8 cellular contexts compared by ENCODE assay signal in the genomic region with DNA sequence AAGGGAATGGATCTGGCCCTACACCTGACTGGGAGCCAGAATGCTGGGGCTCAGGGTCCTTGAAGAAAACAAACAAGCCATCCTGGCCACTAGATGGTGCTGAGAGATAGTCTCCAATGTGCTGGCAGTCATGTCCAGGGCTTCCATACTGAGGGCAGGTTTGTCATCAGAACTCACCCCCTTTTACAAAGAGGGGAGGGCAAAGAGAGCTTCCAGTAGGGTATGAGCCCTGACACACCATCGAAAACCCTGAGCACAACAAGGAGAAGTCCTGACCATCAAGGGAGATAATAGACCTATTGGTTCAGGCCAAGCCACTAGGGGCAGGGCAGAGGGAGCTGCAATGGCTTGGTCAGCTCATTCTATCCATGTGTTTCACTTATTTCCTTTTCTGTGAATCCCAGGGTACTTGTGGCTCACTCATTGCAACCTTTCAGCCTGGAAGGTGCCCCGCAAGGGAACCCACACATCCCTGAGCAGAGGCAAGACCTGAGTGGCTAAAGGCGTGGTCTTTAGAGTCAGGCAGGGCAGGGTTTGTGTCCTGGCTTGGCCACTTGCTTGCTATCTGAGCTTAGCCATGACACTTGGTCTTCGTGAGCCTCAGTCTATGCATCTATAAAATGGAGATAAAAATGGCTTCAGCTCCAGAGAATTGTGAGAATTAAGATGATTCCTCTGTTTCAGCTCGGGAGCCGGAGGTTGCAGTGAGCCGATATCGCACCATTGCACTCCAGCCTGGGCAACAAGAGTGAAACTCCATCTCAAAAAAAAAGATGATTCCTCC. TPM values are rescaled to one million over a fixed set of nuclear protein-coding genes. Genes with fewer than 3 reads are reported as not detected.
DNase-seq lines count a peak whose midpoint lies in the region; ATAC-seq, FAIRE-seq and TF ChIP-seq lines count a peak whose summit lies in the region.

No MANE protein-coding gene starts in this region.

- intact Hi-C loops in activated naive CD4-positive, alpha-beta T cell treated with anti-CD3 and anti-CD28 coated beads for 36 hours (cut with micrococcal nuclease): loop anchor here (1.0 kb wide), 4 partner anchors 44 to 177 kb away; no protein-coding TSS in a partner anchor
- intact Hi-C loops in pancreas (cut with DNase I): no loop called here

- no peaks in the 10 kb centered on the region for H3K36me3 ChIP-seq in pancreas

- no peak for FAIRE-seq in pancreas (lab: Jason Lieb, UNC)

- H3K27me3 Mint-ChIP-seq in activated naive CD4-positive, alpha-beta T cell treated with anti-CD3 and anti-CD28 coated beads for 36 hours (ENCODE audit: low read depth): peaks cover 14% of the 10 kb centered on the region

- peak; percentile 18 to 77 (median 56) for TF ChIP-seq CTCF in pancreas (IDR thresholded peaks at IDR 0.05)

- ATAC-seq in pancreas (peak; percentile 85 to 96 (median 92)), GM18517 (IDR thresholded peaks at IDR 0.05; ENCODE audit: unreplicated experiment) (no peak)

- H3K4me3 ChIP-seq in pancreas: no peak overlapping the region

- H3K27me3 ChIP-seq in pancreas: no peaks in the 10 kb centered on the region

- POLR2A ChIA-PET in HEK293T (lab: Yijun Ruan, JAX): interaction anchor here (0.8 to 3.0 kb wide), 3 partner anchors 10 to 73 kb away, joined by 3 to 12 read pairs (median 3); a partner anchor contains a TSS

- CTCF ChIA-PET in HEK293T (lab: Yijun Ruan, JAX): interaction anchor here (0.6 to 3.1 kb wide), 35 partner anchors 11 to 177 kb away, joined by 3 to 39 read pairs (median 5); a partner anchor contains a TSS
- CTCF ChIA-PET in activated naive CD4-positive, alpha-beta T cell treated with anti-CD3 and anti-CD28 coated beads for 36 hours (lab: Charles Lee): interaction anchor here (0.6 to 9.1 kb wide), 37 partner anchors 9 to 205 kb away, joined by 3 to 121 read pairs (median 5); a partner anchor contains a TSS

- H3K36me3 Mint-ChIP-seq in activated naive CD4-positive, alpha-beta T cell treated with anti-CD3 and anti-CD28 coated beads for 36 hours (ENCODE audit: low read depth): no peaks in the 10 kb centered on the region

- H3K9me3 Mint-ChIP-seq in activated naive CD4-positive, alpha-beta T cell treated with anti-CD3 and anti-CD28 coated beads for 36 hours: no peaks in the 10 kb centered on the region

- H3K27ac Mint-ChIP-seq in activated naive CD4-positive, alpha-beta T cell treated with anti-CD3 and anti-CD28 coated beads for 36 hours: no peak overlapping the region

- no peaks in the 10 kb centered on the region for H3K4me1 Mint-ChIP-seq in activated naive CD4-positive, alpha-beta T cell treated with anti-CD3 and anti-CD28 coated beads for 36 hours (ENCODE audit: low read depth)

- no peaks in the 10 kb centered on the region for H3K9me3 ChIP-seq in pancreas

- peak; percentile 21 for DNase-seq in DMS153 (lab: John Stamatoyannopoulos, UW)
- peak; percentile 63 for DNase-seq in HEK293T (ENCODE audit: extremely low spot score)
- peak; percentile 43 to 74 for DNase-seq in NCI-H526 (lab: John Stamatoyannopoulos, UW)
- peak; percentile 67 for DNase-seq in activated naive CD4-positive, alpha-beta T cell treated with anti-CD3 and anti-CD28 coated beads for 36 hours
- peak; percentile 60 for DNase-seq in glomerular visceral epithelial cell (ENCODE audit: extremely low spot score)
- DNase-seq in pancreas: peak in 3 of 6 donors; percentile 39 to 66 (median 54)
- no peak for DNase-seq in activated CD4-positive, CD25-positive, alpha-beta regulatory T cell treated with anti-CD3 and anti-CD28 coated beads, Interleukin-2, amount 50 U/mL, for 72 hours

- H3K4me1 ChIP-seq in pancreas: no peaks in the 10 kb centered on the region

- no peak overlapping the region for H3K27ac ChIP-seq in pancreas

- no peak overlapping the region for H3K4me3 Mint-ChIP-seq in activated naive CD4-positive, alpha-beta T cell treated with anti-CD3 and anti-CD28 coated beads for 36 hours

- WGBS in pancreas, 2 donors: 76 to 82% methylated on average over 8 of the region's 8 CpGs

TF ChIP-seq in HEK293T, 16 proteins besides CTCF, POLR2A, EP300 and RAD21:
- TF ChIP-seq TARDBP (IDR thresholded peaks at IDR 0.05) (no peak), HDGF (IDR thresholded peaks at IDR 0.05; ENCODE audit: borderline replicate concordance) (0 out of 2 replicates have a peak, but pooled peaks have one; percentile 68)

RNA-seq across cellular contexts. Expression of a gene that starts 6.2 kb away (rescaled TPM):
- total RNA-seq in activated naive CD4-positive, alpha-beta T cell treated with anti-CD3 and anti-CD28 coated beads for 36 hours: 1 to 10 TPM; 2.2 to 2.5 TPM
- 10 to 100 TPM; 15.0 to 24.6 (median 21.9) TPM for total RNA-seq in pancreas
- 10 to 100 TPM; 24.5 to 48.8 TPM for polyA plus RNA-seq in pancreas

RNA-seq across cellular contexts. Expression of a gene that starts 38.3 kb away (rescaled TPM):
- under 1 TPM; 0.49 to 0.64 TPM for total RNA-seq in activated naive CD4-positive, alpha-beta T cell treated with anti-CD3 and anti-CD28 coated beads for 36 hours
- total RNA-seq in pancreas: 1 to 10 TPM; 2.2 to 7.5 (median 5.1) TPM
- polyA plus RNA-seq in pancreas: 1 to 10 TPM; 1.9 to 2.9 TPM

Comparison
In these comparisons a context has a peak if more than half of its experiments do, and no peak if none do; other contexts are left out.
1. RNA of a gene that starts 6.2 kb away (total RNA-seq): 15.0 to 24.6 TPM in pancreas; 2.2 to 2.5 TPM in activated naive CD4-positive, alpha-beta T cell treated with anti-CD3 and anti-CD28 coated beads for 36 hours; every median in the first group is over 4 times any median in the second.